8 cellular contexts compared by ENCODE assay signal in genomic region chr3:30779686-30780287, GRCh38.
A peak's percentile ranks its signal among the peaks of the same experiment; 100 is the strongest.
DNase-seq lines count a peak whose midpoint lies in the region; ATAC-seq and TF ChIP-seq lines count a peak whose summit lies in the region.

No MANE protein-coding gene starts in this region.

- peak; percentile 8 for DNase-seq in stimulated activated CD4-positive, alpha-beta T cell treated with anti-CD3 and anti-CD28 coated beads, Interleukin-4, amount 100 ng/mL, for 24 hours
- no peak for DNase-seq in stimulated activated CD4-positive, alpha-beta T cell treated with anti-CD3 and anti-CD28 coated beads, Interleukin-1b, Interleukin-23, amount 100 ng/mL, for 48 hours
- DNase-seq in OCI-M1 (lab: John Stamatoyannopoulos, UW) (peak; percentile 42), fibroblast of pulmonary artery (ENCODE audit: low read depth) (peak; percentile 61), retina (no peak)
- no peak for DNase-seq in stimulated activated CD8-positive, alpha-beta memory T cell treated with anti-CD3 and anti-CD28 coated beads, Interleukin-4, amount 100 ng/mL, for 48 hours

- no peak overlapping the region for H3K4me3 ChIP-seq in fibroblast of pulmonary artery (replicated peaks; ENCODE audit: low read depth, low read length)

- no peaks in the 10 kb centered on the region for H3K36me3 Mint-ChIP-seq in activated T-helper 17 cell treated with anti-CD3 and anti-CD28 coated beads, Interleukin-2, amount 50 U/mL, for 72 hours (ENCODE audit: low read depth)

- no peak for ATAC-seq in GM18505 (IDR thresholded peaks at IDR 0.05; ENCODE audit: unreplicated experiment)
- ATAC-seq in activated T-helper 17 cell treated with anti-CD3 and anti-CD28 coated beads, Interleukin-2, amount 50 U/mL, for 72 hours (replicated peaks): no peak

- TF ChIP-seq CTCF in fibroblast of pulmonary artery (IDR thresholded peaks at IDR 0.05; ENCODE audit: low read length, missing control alignments): peak; percentile 70

- H3K27ac Mint-ChIP-seq in activated T-helper 17 cell treated with anti-CD3 and anti-CD28 coated beads, Interleukin-2, amount 50 U/mL, for 72 hours: no peak overlapping the region

- no peaks in the 10 kb centered on the region for H3K9me3 Mint-ChIP-seq in activated T-helper 17 cell treated with anti-CD3 and anti-CD28 coated beads, Interleukin-2, amount 50 U/mL, for 72 hours

- H3K4me1 Mint-ChIP-seq in activated T-helper 17 cell treated with anti-CD3 and anti-CD28 coated beads, Interleukin-2, amount 50 U/mL, for 72 hours: no peaks in the 10 kb centered on the region

- peaks cover 9% of the 10 kb centered on the region for H3K27me3 Mint-ChIP-seq in activated T-helper 17 cell treated with anti-CD3 and anti-CD28 coated beads, Interleukin-2, amount 50 U/mL, for 72 hours

- no peak for TF ChIP-seq POLR2A in GM18505 (IDR thresholded peaks at IDR 0.05; ENCODE audit: borderline replicate concordance, extremely low read depth, insufficient read depth, insufficient read length)

- no peak overlapping the region for H3K4me3 Mint-ChIP-seq in activated T-helper 17 cell treated with anti-CD3 and anti-CD28 coated beads, Interleukin-2, amount 50 U/mL, for 72 hours

Comparison
In these comparisons a context has a peak if more than half of its experiments do, and no peak if none do; other contexts are left out.
1. DNase-seq: peak in stimulated activated CD4-positive, alpha-beta T cell treated with anti-CD3 and anti-CD28 coated beads, Interleukin-4, amount 100 ng/mL, for 24 hours (single experiment), OCI-M1 (single experiment) and fibroblast of pulmonary artery (single experiment); none in stimulated activated CD4-positive, alpha-beta T cell treated with anti-CD3 and anti-CD28 coated beads, Interleukin-1b, Interleukin-23, amount 100 ng/mL, for 48 hours (single experiment), stimulated activated CD8-positive, alpha-beta memory T cell treated with anti-CD3 and anti-CD28 coated beads, Interleukin-4, amount 100 ng/mL, for 48 hours (single experiment) and retina (single experiment).